Comparison of ENCODE assay signal across 8 cellular contexts in genomic region chr19:45927565-45928261, GRCh38. TPM values are rescaled to one million over a fixed set of nuclear protein-coding genes. Genes with fewer than 3 reads are reported as not detected.
DNase-seq lines count a peak whose midpoint lies in the region; ATAC-seq and TF ChIP-seq lines count a peak whose summit lies in the region.

No MANE protein-coding gene starts in this region.

- 0 out of 2 replicates have a peak overlapping the region, but pooled peaks have one; percentile 15 for H3K4me3 ChIP-seq in LNCaP clone FGC (ENCODE audit: low read depth, low read length)
- H3K4me3 ChIP-seq in Panc1 (ENCODE audit: low read depth in 2 of 2, low read length in 2 of 2) = peak overlapping the region; percentile 7 to 36; a peak in 2 of 4 replicates
- H3K4me3 ChIP-seq in neural progenitor cell = peak overlapping the region; percentile 13
- peak overlapping the region in 1 of 4 donors; percentile 7 for H3K4me3 ChIP-seq in stomach

- no peak overlapping the region for H3K4me3 Mint-ChIP-seq in activated T-cell treated with anti-CD3 and anti-CD28 coated beads, Interleukin-2, amount 50 U/mL, for 4 hours
- peak overlapping the region; percentile 33 for H3K4me3 Mint-ChIP-seq in neural progenitor cell

- H3K36me3 Mint-ChIP-seq in activated T-cell treated with anti-CD3 and anti-CD28 coated beads, Interleukin-2, amount 50 U/mL, for 4 hours (ENCODE audit: insufficient read depth) = no peaks in the 10 kb centered on the region
- no peaks in the 10 kb centered on the region for H3K36me3 Mint-ChIP-seq in neural progenitor cell

- no peaks in the 10 kb centered on the region for H3K9me3 Mint-ChIP-seq in activated T-cell treated with anti-CD3 and anti-CD28 coated beads, Interleukin-2, amount 50 U/mL, for 4 hours
- no peaks in the 10 kb centered on the region for H3K9me3 Mint-ChIP-seq in neural progenitor cell

- H3K27ac Mint-ChIP-seq in neural progenitor cell = peak overlapping the region; percentile 5

- BruUV-seq in Panc1 (replicated peaks; lab: Mats Ljungman, UMichigan) = no TSS peak

- POLR2A ChIA-PET in Panc1 (lab: Charles Lee) = no interaction called here

- H3K9ac ChIP-seq in neural progenitor cell = no peak overlapping the region

- peak overlapping the region; percentile 82 for H3K27ac ChIP-seq in Panc1 (ENCODE audit: low read length)
- H3K27ac ChIP-seq in neural progenitor cell = no peak overlapping the region
- no peak overlapping the region for H3K27ac ChIP-seq in stomach

- CTCF ChIA-PET in Panc1 (lab: Charles Lee) = interaction anchor here (0.6 kb wide), 1 partner anchor 122 kb away, joined by 3 read pairs; no protein-coding TSS in a partner anchor

- no peak for TF ChIP-seq POLR2A in stomach (IDR thresholded peaks at IDR 0.05)

- intact Hi-C loops in Panc1 (cut with micrococcal nuclease; ENCODE audit: unreplicated experiment) (no loop called here), stomach (cut with DNase I; ENCODE audit: low total_unique reads) (no loop called here)

- peaks cover 5% of the 10 kb centered on the region for H3F3A ChIP-seq in neural progenitor cell (ENCODE audit: low read depth)

- ATAC-seq in GM19035 (IDR thresholded peaks at IDR 0.05; ENCODE audit: unreplicated experiment) (peak; percentile 79), Panc1 (peak; percentile 98)
- peak; percentile 98 to 99 for ATAC-seq in activated T-cell treated with anti-CD3 and anti-CD28 coated beads, Interleukin-2, amount 50 U/mL, for 4 hours

- TF ChIP-seq EP300 in stomach (IDR thresholded peaks at IDR 0.05) = no peak

- H3K9me3 ChIP-seq in Panc1 (ENCODE audit: control insufficient read depth, insufficient read depth, low read depth, low read length) (no peaks in the 10 kb centered on the region), neural progenitor cell (ENCODE audit: low read depth) (no peaks in the 10 kb centered on the region), stomach (no peaks in the 10 kb centered on the region)

- peaks cover 9% of the 10 kb centered on the region for H3K4me1 Mint-ChIP-seq in activated T-cell treated with anti-CD3 and anti-CD28 coated beads, Interleukin-2, amount 50 U/mL, for 4 hours (ENCODE audit: low read depth)
- H3K4me1 Mint-ChIP-seq in neural progenitor cell = peaks cover 12% of the 10 kb centered on the region

- in situ Hi-C loops in Panc1 (cut with HindIII; ENCODE audit: low pct_unique_long_range_greater_than_20kb, low sequenced_read_pairs) = no loop called here

- H3K27me3 ChIP-seq in Panc1 (ENCODE audit: control insufficient read depth, insufficient read depth, low read length) = no peaks in the 10 kb centered on the region
- H3K27me3 ChIP-seq in neural progenitor cell = peaks cover 31% of the 10 kb centered on the region
- H3K27me3 ChIP-seq in stomach = peaks cover 0 to 23% (median 0%) of the 10 kb centered on the region in 3 donors

- DNase-seq in AG20443 (ENCODE audit: low spot score) = peak; percentile 99
- DNase-seq in LNCaP clone FGC (ENCODE audit: low read depth) = peak; percentile 66
- DNase-seq in Panc1 (ENCODE audit: low read depth, low spot score) = peak; percentile 55
- DNase-seq in activated T-cell treated with anti-CD3 and anti-CD28 coated beads, Interleukin-2, amount 50 U/mL, for 4 hours = peak; percentile 82
- DNase-seq in fibroblast of the conjunctiva (ENCODE audit: low read depth) = peak; percentile 72
- DNase-seq in neural progenitor cell (ENCODE audit: low spot score) = peak; percentile 98
- peak; percentile 93 for DNase-seq in stomach

- no peaks in the 10 kb centered on the region for H4K20me1 ChIP-seq in neural progenitor cell (ENCODE audit: low read depth)

- H3K4me2 ChIP-seq in neural progenitor cell = peak overlapping the region; percentile 55

- no peaks in the 10 kb centered on the region for H3K79me2 ChIP-seq in neural progenitor cell (ENCODE audit: low read depth)

- TF ChIP-seq CTCF in LNCaP clone FGC (IDR thresholded peaks at IDR 0.05; ENCODE audit: control insufficient read depth, extremely low read depth, insufficient read depth) = no peak
- TF ChIP-seq CTCF in Panc1 (IDR thresholded peaks at IDR 0.05) = no peak
- no peak for TF ChIP-seq CTCF in neural progenitor cell (IDR thresholded peaks at IDR 0.05)
- TF ChIP-seq CTCF in stomach (IDR thresholded peaks at IDR 0.05) = no peak

- H2AFZ ChIP-seq in neural progenitor cell (replicated peaks) = peak overlapping the region; percentile 81

- 8 to 18% (median 10%) methylated on average over 23 to 33 of the region's 33 CpGs for WGBS in stomach, 5 donors

- peaks cover 11% of the 10 kb centered on the region for H3K27me3 Mint-ChIP-seq in activated T-cell treated with anti-CD3 and anti-CD28 coated beads, Interleukin-2, amount 50 U/mL, for 4 hours (ENCODE audit: low read depth)
- peaks cover 7% of the 10 kb centered on the region for H3K27me3 Mint-ChIP-seq in neural progenitor cell (ENCODE audit: insufficient read depth, low read depth)

- H3K4me1 ChIP-seq in Panc1 (ENCODE audit: control insufficient read depth, insufficient read depth, low read length) = 0 out of 2 replicates have a peak, but pooled peaks cover 3% of the 10 kb centered on the region
- H3K4me1 ChIP-seq in neural progenitor cell = no peaks in the 10 kb centered on the region
- peaks cover 6 to 9% (median 7%) of the 10 kb centered on the region in 4 donors for H3K4me1 ChIP-seq in stomach

- H3K36me3 ChIP-seq in Panc1 (ENCODE audit: control insufficient read depth, insufficient read depth, low read length) (no peaks in the 10 kb centered on the region), neural progenitor cell (no peaks in the 10 kb centered on the region), stomach (no peaks in the 10 kb centered on the region)

RNA-seq across cellular contexts. Expression of gene NANOS2, which starts 13.1 kb away (rescaled TPM):
- total RNA-seq in Panc1 (2021; ENCODE audit: unreplicated experiment) = not detected
- not detected for polyA plus RNA-seq in Panc1 (2012; ENCODE audit: insufficient read length)
- not detected for total RNA-seq in activated T-cell treated with anti-CD3 and anti-CD28 coated beads, Interleukin-2, amount 50 U/mL, for 4 hours
- total RNA-seq in neural progenitor cell (ENCODE audit: low replicate concordance) = not detected in 2 replicates
- total RNA-seq in stomach = not detected
- polyA plus RNA-seq in stomach = not detected

RNA-seq across cellular contexts. Expression of gene MYPOP, which starts 25.3 kb away (rescaled TPM):
- total RNA-seq in Panc1 (2021; ENCODE audit: unreplicated experiment) (11.1 TPM), neural progenitor cell (ENCODE audit: low replicate concordance) (0.07 and 1.9 TPM in 2 replicates), stomach (10 to 100 TPM in 1 of 5 donors, 1 to 10 TPM in 1, under 1 TPM in 3; 0.58 to 12.2 (median 0.73) TPM)
- polyA plus RNA-seq in Panc1 (2012; ENCODE audit: insufficient read length) = 11.6 TPM
- 1 to 10 TPM; 4.8 to 5.5 (median 5.1) TPM for total RNA-seq in activated T-cell treated with anti-CD3 and anti-CD28 coated beads, Interleukin-2, amount 50 U/mL, for 4 hours
- polyA plus RNA-seq in stomach = 1 to 10 TPM; 4.2 to 5.0 (median 5.0) TPM

RNA-seq across cellular contexts. Expression of gene IRF2BP1, which starts 41.8 kb away (rescaled TPM):
- total RNA-seq in Panc1 (2021; ENCODE audit: unreplicated experiment) (21.9 TPM), neural progenitor cell (ENCODE audit: low replicate concordance) (9.8 and 34.5 TPM in 2 replicates), stomach (10 to 100 TPM in 4 of 5 donors, not detected in 1; 13.4 to 75.9 (median 24.1) TPM)
- 22.4 TPM for polyA plus RNA-seq in Panc1 (2012; ENCODE audit: insufficient read length)
- 10 to 100 TPM; 21.8 to 24.5 (median 22.2) TPM for total RNA-seq in activated T-cell treated with anti-CD3 and anti-CD28 coated beads, Interleukin-2, amount 50 U/mL, for 4 hours
- 10 to 100 TPM; 11.5 to 12.8 (median 12.8) TPM for polyA plus RNA-seq in stomach

RNA-seq across cellular contexts. Expression of gene NOVA2, which starts 46.0 kb away (rescaled TPM):
- 0.44 TPM for total RNA-seq in Panc1 (2021; ENCODE audit: unreplicated experiment)
- 1.1 TPM for polyA plus RNA-seq in Panc1 (2012; ENCODE audit: insufficient read length)
- total RNA-seq in activated T-cell treated with anti-CD3 and anti-CD28 coated beads, Interleukin-2, amount 50 U/mL, for 4 hours = not detected
- total RNA-seq in neural progenitor cell (ENCODE audit: low replicate concordance) = 3.9 and 6.7 TPM in 2 replicates
- 1 to 10 TPM in 2 of 5 donors, under 1 TPM in 1, not detected in 2; 0.45 to 1.8 (median 1.2) TPM for total RNA-seq in stomach
- polyA plus RNA-seq in stomach = 10 to 100 TPM in 1 of 3 donors, 1 to 10 TPM in 1, under 1 TPM in 1; 0.38 to 10.7 (median 1.4) TPM
